Comparison of ENCODE assay signal across 5 cellular contexts in the genomic region with DNA sequence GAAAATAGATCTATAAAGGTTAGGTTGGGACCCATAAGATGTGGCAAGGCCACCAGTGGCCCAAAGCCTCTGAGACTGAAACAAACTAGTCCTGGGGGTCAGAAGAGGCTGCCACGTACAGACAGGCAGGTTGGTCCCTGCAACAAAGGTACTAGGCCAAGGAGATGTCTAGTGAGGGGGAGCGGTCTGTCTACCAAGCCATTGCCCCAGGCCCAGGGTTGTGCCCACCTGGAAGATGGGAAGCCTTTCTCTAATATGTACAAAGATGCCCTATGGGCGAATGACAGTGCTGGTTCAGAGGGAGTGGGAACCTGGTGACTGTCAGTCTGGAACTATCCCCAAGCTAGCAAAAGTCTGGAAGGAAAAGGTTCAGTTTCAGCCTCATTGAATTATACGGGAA.
"Had no signal": no experiment of that assay in that cellular context is flagged by ENCODE, and none has a peak within 500 bp of the region (broad histone marks: within the 10 kb centered on the region; RNA-seq: fewer than 3 reads in every experiment).

No MANE protein-coding gene starts in this region.

- H3K27ac ChIP-seq: HL-60 had no signal

- FAIRE-seq: HepG2, HTR-8/SVneo, K562 had no signal

- DNase-seq: KBM-7 had no signal

- H3K4me3 ChIP-seq: K562 had no signal
